1 cellular context compared by ENCODE assay signal in the genomic region with DNA sequence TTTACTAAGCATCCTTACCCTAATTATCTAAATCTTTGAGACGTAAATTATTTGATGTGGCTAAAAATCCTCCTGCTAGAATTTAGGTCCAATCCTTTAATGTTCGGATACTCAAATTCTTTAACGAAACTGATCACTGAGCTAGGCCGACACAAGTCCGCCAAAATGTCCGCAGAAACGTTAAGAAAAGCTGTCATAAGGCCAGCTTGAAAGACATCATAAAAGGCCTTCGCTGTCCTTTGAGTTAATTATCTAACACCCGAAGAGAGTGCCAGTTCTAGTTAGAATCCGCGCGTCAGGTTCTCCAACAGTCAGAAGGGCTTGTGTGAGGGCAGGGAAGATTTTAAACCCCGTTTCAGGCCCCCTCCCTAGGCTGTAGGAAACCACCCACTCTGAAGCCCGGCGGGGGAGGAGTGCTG.
A peak's percentile ranks its signal among the peaks of the same experiment; 100 is the strongest.
TF ChIP-seq lines count a peak whose summit lies in the region.

No MANE protein-coding gene starts in this region.

TF ChIP-seq in GM12878, 131 proteins besides CTCF, POLR2A, EP300 and RAD21 (continued from another document):
- TF ChIP-seq MLLT1 (IDR thresholded peaks at IDR 0.05) (peak; percentile 12; the same call in 1 of the 2 replicates), RBBP5 (conservative IDR thresholded peaks at IDR 0.05) (no peak), CBX5 (IDR thresholded peaks at IDR 0.05; ENCODE audit: low read depth) (0 out of 2 replicates have a peak, but pooled peaks have one; percentile 17), EGR1 (IDR thresholded peaks at IDR 0.05; ENCODE audit: borderline replicate concordance in 1 of 2, low read depth in 2 of 2, low read length in 2 of 2) (peak in 1 of 2 experiments; percentile 92; a peak in 2 of 3 replicates), MTA3 (IDR thresholded peaks at IDR 0.05; ENCODE audit: borderline replicate concordance, low read length) (0 out of 2 replicates have a peak, but pooled peaks have one; percentile 15), SMARCA5 (IDR thresholded peaks at IDR 0.05) (peak; percentile 27; the same call in 1 of the 2 replicates), TBL1XR1 (IDR thresholded peaks at IDR 0.05; ENCODE audit: low read depth, low read length) (no peak), ESRRA (IDR thresholded peaks at IDR 0.05; ENCODE audit: low read length) (peak; percentile 69; the same call in 1 of the 2 replicates), CHD2 (IDR thresholded peaks at IDR 0.05; ENCODE audit: borderline replicate concordance, low read depth, low read length) (no peak), POLR2AphosphoS2 (IDR thresholded peaks at IDR 0.05; ENCODE audit: low read depth, low read length) (0 out of 2 replicates have a peak, but pooled peaks have one; percentile 61), JUND (IDR thresholded peaks at IDR 0.05; ENCODE audit: low read depth, low read length) (no peak), TAF1 (IDR thresholded peaks at IDR 0.05; ENCODE audit: borderline replicate concordance, low read depth, low read length) (peak; percentile 86; the same call in 1 of the 2 replicates), SMAD1 (IDR thresholded peaks at IDR 0.05; ENCODE audit: low read depth, partially characterized antibody) (peak; percentile 33), ZBTB33 (IDR thresholded peaks at IDR 0.05) (no peak), MEF2A (IDR thresholded peaks at IDR 0.05; ENCODE audit: insufficient read depth, low read depth, low read length) (peak; percentile 66; the same call in 1 of the 2 replicates), BRCA1 (IDR thresholded peaks at IDR 0.05; ENCODE audit: low read depth, low read length) (no peak), GABPA (IDR thresholded peaks at IDR 0.05; ENCODE audit: low read depth) (no peak)
- TF ChIP-seq, protein P1, sequence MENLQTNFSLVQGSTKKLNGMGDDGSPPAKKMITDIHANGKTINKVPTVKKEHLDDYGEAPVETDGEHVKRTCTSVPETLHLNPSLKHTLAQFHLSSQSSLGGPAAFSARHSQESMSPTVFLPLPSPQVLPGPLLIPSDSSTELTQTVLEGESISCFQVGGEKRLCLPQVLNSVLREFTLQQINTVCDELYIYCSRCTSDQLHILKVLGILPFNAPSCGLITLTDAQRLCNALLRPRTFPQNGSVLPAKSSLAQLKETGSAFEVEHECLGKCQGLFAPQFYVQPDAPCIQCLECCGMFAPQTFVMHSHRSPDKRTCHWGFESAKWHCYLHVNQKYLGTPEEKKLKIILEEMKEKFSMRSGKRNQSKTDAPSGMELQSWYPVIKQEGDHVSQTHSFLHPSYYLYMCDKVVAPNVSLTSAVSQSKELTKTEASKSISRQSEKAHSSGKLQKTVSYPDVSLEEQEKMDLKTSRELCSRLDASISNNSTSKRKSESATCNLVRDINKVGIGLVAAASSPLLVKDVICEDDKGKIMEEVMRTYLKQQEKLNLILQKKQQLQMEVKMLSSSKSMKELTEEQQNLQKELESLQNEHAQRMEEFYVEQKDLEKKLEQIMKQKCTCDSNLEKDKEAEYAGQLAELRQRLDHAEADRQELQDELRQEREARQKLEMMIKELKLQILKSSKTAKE (IDR thresholded peaks at IDR 0.05; ENCODE audit: low read depth, poor library complexity, severe bottlenecking), result peak; percentile 23
- TF ChIP-seq, protein P2, sequence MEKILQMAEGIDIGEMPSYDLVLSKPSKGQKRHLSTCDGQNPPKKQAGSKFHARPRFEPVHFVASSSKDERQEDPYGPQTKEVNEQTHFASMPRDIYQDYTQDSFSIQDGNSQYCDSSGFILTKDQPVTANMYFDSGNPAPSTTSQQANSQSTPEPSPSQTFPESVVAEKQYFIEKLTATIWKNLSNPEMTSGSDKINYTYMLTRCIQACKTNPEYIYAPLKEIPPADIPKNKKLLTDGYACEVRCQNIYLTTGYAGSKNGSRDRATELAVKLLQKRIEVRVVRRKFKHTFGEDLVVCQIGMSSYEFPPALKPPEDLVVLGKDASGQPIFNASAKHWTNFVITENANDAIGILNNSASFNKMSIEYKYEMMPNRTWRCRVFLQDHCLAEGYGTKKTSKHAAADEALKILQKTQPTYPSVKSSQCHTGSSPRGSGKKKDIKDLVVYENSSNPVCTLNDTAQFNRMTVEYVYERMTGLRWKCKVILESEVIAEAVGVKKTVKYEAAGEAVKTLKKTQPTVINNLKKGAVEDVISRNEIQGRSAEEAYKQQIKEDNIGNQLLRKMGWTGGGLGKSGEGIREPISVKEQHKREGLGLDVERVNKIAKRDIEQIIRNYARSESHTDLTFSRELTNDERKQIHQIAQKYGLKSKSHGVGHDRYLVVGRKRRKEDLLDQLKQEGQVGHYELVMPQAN (conservative IDR thresholded peaks at IDR 0.05), result peak; percentile 78
- TF ChIP-seq, protein P3, sequence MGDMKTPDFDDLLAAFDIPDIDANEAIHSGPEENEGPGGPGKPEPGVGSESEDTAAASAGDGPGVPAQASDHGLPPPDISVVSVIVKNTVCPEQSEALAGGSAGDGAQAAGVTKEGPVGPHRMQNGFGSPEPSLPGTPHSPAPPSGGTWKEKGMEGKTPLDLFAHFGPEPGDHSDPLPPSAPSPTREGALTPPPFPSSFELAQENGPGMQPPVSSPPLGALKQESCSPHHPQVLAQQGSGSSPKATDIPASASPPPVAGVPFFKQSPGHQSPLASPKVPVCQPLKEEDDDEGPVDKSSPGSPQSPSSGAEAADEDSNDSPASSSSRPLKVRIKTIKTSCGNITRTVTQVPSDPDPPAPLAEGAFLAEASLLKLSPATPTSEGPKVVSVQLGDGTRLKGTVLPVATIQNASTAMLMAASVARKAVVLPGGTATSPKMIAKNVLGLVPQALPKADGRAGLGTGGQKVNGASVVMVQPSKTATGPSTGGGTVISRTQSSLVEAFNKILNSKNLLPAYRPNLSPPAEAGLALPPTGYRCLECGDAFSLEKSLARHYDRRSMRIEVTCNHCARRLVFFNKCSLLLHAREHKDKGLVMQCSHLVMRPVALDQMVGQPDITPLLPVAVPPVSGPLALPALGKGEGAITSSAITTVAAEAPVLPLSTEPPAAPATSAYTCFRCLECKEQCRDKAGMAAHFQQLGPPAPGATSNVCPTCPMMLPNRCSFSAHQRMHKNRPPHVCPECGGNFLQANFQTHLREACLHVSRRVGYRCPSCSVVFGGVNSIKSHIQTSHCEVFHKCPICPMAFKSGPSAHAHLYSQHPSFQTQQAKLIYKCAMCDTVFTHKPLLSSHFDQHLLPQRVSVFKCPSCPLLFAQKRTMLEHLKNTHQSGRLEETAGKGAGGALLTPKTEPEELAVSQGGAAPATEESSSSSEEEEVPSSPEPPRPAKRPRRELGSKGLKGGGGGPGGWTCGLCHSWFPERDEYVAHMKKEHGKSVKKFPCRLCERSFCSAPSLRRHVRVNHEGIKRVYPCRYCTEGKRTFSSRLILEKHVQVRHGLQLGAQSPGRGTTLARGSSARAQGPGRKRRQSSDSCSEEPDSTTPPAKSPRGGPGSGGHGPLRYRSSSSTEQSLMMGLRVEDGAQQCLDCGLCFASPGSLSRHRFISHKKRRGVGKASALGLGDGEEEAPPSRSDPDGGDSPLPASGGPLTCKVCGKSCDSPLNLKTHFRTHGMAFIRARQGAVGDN (IDR thresholded peaks at IDR 0.05), result 0 out of 2 replicates have a peak, but pooled peaks have one; percentile 31
- TF ChIP-seq, protein P4, sequence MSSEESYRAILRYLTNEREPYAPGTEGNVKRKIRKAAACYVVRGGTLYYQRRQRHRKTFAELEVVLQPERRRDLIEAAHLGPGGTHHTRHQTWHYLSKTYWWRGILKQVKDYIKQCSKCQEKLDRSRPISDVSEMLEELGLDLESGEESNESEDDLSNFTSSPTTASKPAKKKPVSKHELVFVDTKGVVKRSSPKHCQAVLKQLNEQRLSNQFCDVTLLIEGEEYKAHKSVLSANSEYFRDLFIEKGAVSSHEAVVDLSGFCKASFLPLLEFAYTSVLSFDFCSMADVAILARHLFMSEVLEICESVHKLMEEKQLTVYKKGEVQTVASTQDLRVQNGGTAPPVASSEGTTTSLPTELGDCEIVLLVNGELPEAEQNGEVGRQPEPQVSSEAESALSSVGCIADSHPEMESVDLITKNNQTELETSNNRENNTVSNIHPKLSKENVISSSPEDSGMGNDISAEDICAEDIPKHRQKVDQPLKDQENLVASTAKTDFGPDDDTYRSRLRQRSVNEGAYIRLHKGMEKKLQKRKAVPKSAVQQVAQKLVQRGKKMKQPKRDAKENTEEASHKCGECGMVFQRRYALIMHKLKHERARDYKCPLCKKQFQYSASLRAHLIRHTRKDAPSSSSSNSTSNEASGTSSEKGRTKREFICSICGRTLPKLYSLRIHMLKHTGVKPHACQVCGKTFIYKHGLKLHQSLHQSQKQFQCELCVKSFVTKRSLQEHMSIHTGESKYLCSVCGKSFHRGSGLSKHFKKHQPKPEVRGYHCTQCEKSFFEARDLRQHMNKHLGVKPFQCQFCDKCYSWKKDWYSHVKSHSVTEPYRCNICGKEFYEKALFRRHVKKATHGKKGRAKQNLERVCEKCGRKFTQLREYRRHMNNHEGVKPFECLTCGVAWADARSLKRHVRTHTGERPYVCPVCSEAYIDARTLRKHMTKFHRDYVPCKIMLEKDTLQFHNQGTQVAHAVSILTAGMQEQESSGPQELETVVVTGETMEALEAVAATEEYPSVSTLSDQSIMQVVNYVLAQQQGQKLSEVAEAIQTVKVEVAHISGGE (CRISPR knock-in tag; IDR thresholded peaks at IDR 0.05), result peak; percentile 25; the same call in 1 of the 2 replicates
